Comparison of ENCODE assay signal across 9 cellular contexts in genomic region chr5:6291961-6292360, GRCh38.
DNase-seq lines count a peak whose midpoint lies in the region; ATAC-seq and TF ChIP-seq lines count a peak whose summit lies in the region.
"Had no signal": no experiment of that assay in that cellular context is flagged by ENCODE, and none has a peak within 500 bp of the region (broad histone marks: within the 10 kb centered on the region; RNA-seq: fewer than 3 reads in every experiment).

No MANE protein-coding gene starts in this region.

- H3K9me3 ChIP-seq in WERI-Rb-1 (ENCODE audit: severe bottlenecking): no peaks in the 10 kb centered on the region
- H3K9me3 ChIP-seq in neural progenitor cell (ENCODE audit: low read depth): no peaks in the 10 kb centered on the region

- no peak overlapping the region for H3K4me3 Mint-ChIP-seq in activated naive CD4-positive, alpha-beta T cell treated with anti-CD3 and anti-CD28 coated beads for 36 hours
- H3K4me3 Mint-ChIP-seq in neural progenitor cell: no peak overlapping the region

- no peaks in the 10 kb centered on the region for H3K27me3 Mint-ChIP-seq in activated naive CD4-positive, alpha-beta T cell treated with anti-CD3 and anti-CD28 coated beads for 36 hours (ENCODE audit: low read depth)
- H3K27me3 Mint-ChIP-seq in neural progenitor cell (ENCODE audit: insufficient read depth, low read depth): peaks cover 6% of the 10 kb centered on the region

- H3K27me3 ChIP-seq in WERI-Rb-1 (ENCODE audit: insufficient read depth, low read depth, severe bottlenecking) (peaks cover 11% of the 10 kb centered on the region), neural progenitor cell (peaks cover 44% of the 10 kb centered on the region)

- peak; percentile 19 for DNase-seq in activated naive CD4-positive, alpha-beta T cell treated with anti-CD3 and anti-CD28 coated beads for 36 hours
- no peak for DNase-seq in activated naive CD4-positive, alpha-beta T cell treated with anti-CD3 and anti-CD28 coated beads, Interleukin-2, amount 50 U/mL, for 72 hours (ENCODE audit: low spot score in 2 of 2)
- DNase-seq in NCI-H1105 (lab: John Stamatoyannopoulos, UW) (peak; percentile 59), WERI-Rb-1 (peak; percentile 56), neural progenitor cell (ENCODE audit: low spot score) (peak; percentile 69), hypothalamus (lab: John Stamatoyannopoulos, UW) (no peak)
- DNase-seq: stimulated activated CD4-positive, alpha-beta T cell treated with anti-CD3 and anti-CD28 coated beads, Interleukin-4, amount 100 ng/mL, for 4 hours had no signal

- CTCF ChIA-PET in activated naive CD4-positive, alpha-beta T cell treated with anti-CD3 and anti-CD28 coated beads for 36 hours (lab: Charles Lee): no interaction called here

- intact Hi-C loops in activated naive CD4-positive, alpha-beta T cell treated with anti-CD3 and anti-CD28 coated beads for 36 hours (cut with micrococcal nuclease): loop anchor here (2.0 to 10.0 kb wide), 3 partner anchors 143 to 455 kb away; no protein-coding TSS in a partner anchor

- no peaks in the 10 kb centered on the region for H4K20me1 ChIP-seq in neural progenitor cell (ENCODE audit: low read depth)

- ATAC-seq in activated naive CD4-positive, alpha-beta T cell treated with anti-CD3 and anti-CD28 coated beads, Interleukin-2, amount 50 U/mL, for 72 hours: no peak
- ATAC-seq in GM18511 (IDR thresholded peaks at IDR 0.05; ENCODE audit: unreplicated experiment) (no peak), HG03025 (IDR thresholded peaks at IDR 0.05; ENCODE audit: low FRiP score, unreplicated experiment) (no peak)

- TF ChIP-seq CTCF in WERI-Rb-1 (IDR thresholded peaks at IDR 0.05; ENCODE audit: low read depth, low read length) (peak; percentile 66), neural progenitor cell (IDR thresholded peaks at IDR 0.05) (peak; percentile 60)

- H3K9me3 Mint-ChIP-seq in activated naive CD4-positive, alpha-beta T cell treated with anti-CD3 and anti-CD28 coated beads for 36 hours: peaks cover 2% of the 10 kb centered on the region
- H3K9me3 Mint-ChIP-seq in activated naive CD4-positive, alpha-beta T cell treated with anti-CD3 and anti-CD28 coated beads, Interleukin-2, amount 50 U/mL, for 72 hours: no peaks in the 10 kb centered on the region
- no peaks in the 10 kb centered on the region for H3K9me3 Mint-ChIP-seq in neural progenitor cell

- no peaks in the 10 kb centered on the region for H3K79me2 ChIP-seq in neural progenitor cell (ENCODE audit: low read depth)

- no peaks in the 10 kb centered on the region for H3F3A ChIP-seq in neural progenitor cell (ENCODE audit: low read depth)

- H3K9ac ChIP-seq in neural progenitor cell: no peak overlapping the region

- no peak overlapping the region for H3K27ac Mint-ChIP-seq in activated naive CD4-positive, alpha-beta T cell treated with anti-CD3 and anti-CD28 coated beads for 36 hours
- no peak overlapping the region for H3K27ac Mint-ChIP-seq in activated naive CD4-positive, alpha-beta T cell treated with anti-CD3 and anti-CD28 coated beads, Interleukin-2, amount 50 U/mL, for 72 hours
- H3K27ac Mint-ChIP-seq in neural progenitor cell: no peak overlapping the region

- H3K4me1 Mint-ChIP-seq in activated naive CD4-positive, alpha-beta T cell treated with anti-CD3 and anti-CD28 coated beads for 36 hours (ENCODE audit: low read depth): no peaks in the 10 kb centered on the region
- H3K4me1 Mint-ChIP-seq in neural progenitor cell: no peaks in the 10 kb centered on the region

- H3K36me3 ChIP-seq in WERI-Rb-1 (no peaks in the 10 kb centered on the region), neural progenitor cell (no peaks in the 10 kb centered on the region)

- H3K4me1 ChIP-seq in neural progenitor cell: no peaks in the 10 kb centered on the region

- no peak overlapping the region for H2AFZ ChIP-seq in neural progenitor cell (replicated peaks)

- no peak overlapping the region for H3K4me2 ChIP-seq in neural progenitor cell

- H3K27ac ChIP-seq in WERI-Rb-1 (no peak overlapping the region), neural progenitor cell (no peak overlapping the region)

- H3K4me3 ChIP-seq in WERI-Rb-1 (ENCODE audit: low read depth, low read length) (no peak overlapping the region), neural progenitor cell (no peak overlapping the region)

- H3K36me3 Mint-ChIP-seq in activated naive CD4-positive, alpha-beta T cell treated with anti-CD3 and anti-CD28 coated beads for 36 hours (ENCODE audit: low read depth): no peaks in the 10 kb centered on the region
- H3K36me3 Mint-ChIP-seq in activated naive CD4-positive, alpha-beta T cell treated with anti-CD3 and anti-CD28 coated beads, Interleukin-2, amount 50 U/mL, for 72 hours: no peaks in the 10 kb centered on the region
- H3K36me3 Mint-ChIP-seq in neural progenitor cell: no peaks in the 10 kb centered on the region

Comparison
In these comparisons a context has a peak if more than half of its experiments do, and no peak if none do; other contexts are left out.
1. DNase-seq: peak in activated naive CD4-positive, alpha-beta T cell treated with anti-CD3 and anti-CD28 coated beads for 36 hours (single experiment), NCI-H1105 (single experiment), WERI-Rb-1 (single experiment) and neural progenitor cell (single experiment); none in activated naive CD4-positive, alpha-beta T cell treated with anti-CD3 and anti-CD28 coated beads, Interleukin-2, amount 50 U/mL, for 72 hours (0 of 2) and hypothalamus (0 of 51).